14 cellular contexts compared by ENCODE assay signal in genomic region chr16:3047387-3047720, GRCh38. TPM values are rescaled to one million over a fixed set of nuclear protein-coding genes. Genes with fewer than 3 reads are reported as not detected.
DNase-seq lines count a peak whose midpoint lies in the region; ATAC-seq and TF ChIP-seq lines count a peak whose summit lies in the region.
"Had no signal": no experiment of that assay in that cellular context is flagged by ENCODE, and none has a peak within 500 bp of the region (broad histone marks: within the 10 kb centered on the region; RNA-seq: fewer than 3 reads in every experiment).

No MANE protein-coding gene starts in this region.

- H3K36me3 Mint-ChIP-seq in activated CD4-positive, alpha-beta memory T cell treated with anti-CD3 and anti-CD28 coated beads, Interleukin-2, amount 10 ng/mL, durations not matched to agents 7 days and 5 days (ENCODE audit: low read depth) = peaks cover 52% of the 10 kb centered on the region
- H3K36me3 Mint-ChIP-seq in activated CD4-positive, alpha-beta memory T cell treated with anti-CD3 and anti-CD28 coated beads for 36 hours = no peaks in the 10 kb centered on the region

- H3K9ac ChIP-seq in iPS-18a (ENCODE audit: low read length) = peak overlapping the region; percentile 42

- H3K27ac ChIP-seq in RWPE2 (ENCODE audit: poor library complexity, severe bottlenecking) = no peak overlapping the region
- H3K27ac ChIP-seq in iPS-18a (ENCODE audit: low read length) = no peak overlapping the region
- peak overlapping the region in 1 of 21 experiments; percentile 33 for H3K27ac ChIP-seq in skin epidermis
- H3K27ac ChIP-seq: SJSA1, transverse colon had no signal

- H3K4me3 ChIP-seq in RWPE2 (ENCODE audit: severe bottlenecking) = no peak overlapping the region
- peak overlapping the region; percentile 70 for H3K4me3 ChIP-seq in iPS-18a (ENCODE audit: low read length)
- H3K4me3 ChIP-seq in skin epidermis = peak overlapping the region in 4 of 7 experiments; percentile 28 to 49 (median 40)
- H3K4me3 ChIP-seq: mucosa of descending colon, SJSA1 had no signal

- peaks cover 71% of the 10 kb centered on the region for H3K4me1 Mint-ChIP-seq in activated CD4-positive, alpha-beta memory T cell treated with anti-CD3 and anti-CD28 coated beads, Interleukin-2, amount 10 ng/mL, durations not matched to agents 7 days and 5 days
- H3K4me1 Mint-ChIP-seq in activated CD4-positive, alpha-beta memory T cell treated with anti-CD3 and anti-CD28 coated beads for 36 hours (ENCODE audit: low read depth) = peaks cover 26% of the 10 kb centered on the region

- TF ChIP-seq CTCF in RWPE2 (IDR thresholded peaks at IDR 0.05; ENCODE audit: poor library complexity, severe bottlenecking) = no peak

- POLR2A ChIA-PET in activated CD4-positive, alpha-beta memory T cell treated with anti-CD3 and anti-CD28 coated beads, Interleukin-2, amount 10 ng/mL, durations not matched to agents 7 days and 5 days (lab: Charles Lee) = interaction anchor here (0.6 to 8.7 kb wide), 14 partner anchors 9 to 217 kb away, joined by 3 to 72 read pairs (median 8); partner anchors contain the start of genes HCFC1R1, IL32, PKMYT1 and THOC6
- POLR2A ChIA-PET in activated CD4-positive, alpha-beta memory T cell treated with anti-CD3 and anti-CD28 coated beads for 36 hours (lab: Charles Lee) = interaction anchor here (1.3 kb wide), 1 partner anchor 16 kb away, joined by 5 read pairs; no protein-coding TSS in a partner anchor

- CTCF ChIA-PET in activated CD4-positive, alpha-beta memory T cell treated with anti-CD3 and anti-CD28 coated beads, Interleukin-2, amount 10 ng/mL, durations not matched to agents 7 days and 5 days (lab: Charles Lee) = interaction anchor here (0.8 to 5.8 kb wide), 9 partner anchors 11 to 88 kb away, joined by 3 to 38 read pairs (median 6); partner anchors contain the start of genes BICDL2 and ZNF213
- CTCF ChIA-PET in activated CD4-positive, alpha-beta memory T cell treated with anti-CD3 and anti-CD28 coated beads for 36 hours (lab: Charles Lee) = interaction anchor here (1.5 to 6.2 kb wide), 6 partner anchors 11 to 82 kb away, joined by 4 to 89 read pairs (median 12); partner anchors contain the start of gene IL32

- H3K36me3 ChIP-seq in RWPE2 (ENCODE audit: low read depth) (no peaks in the 10 kb centered on the region), iPS-18a (ENCODE audit: control insufficient read depth, low read depth, low read length) (no peaks in the 10 kb centered on the region)
- H3K36me3 ChIP-seq: SJSA1, transverse colon had no signal

- H3K4me1 ChIP-seq in RWPE2 (ENCODE audit: insufficient read depth, poor library complexity, severe bottlenecking) = no peaks in the 10 kb centered on the region
- no peaks in the 10 kb centered on the region for H3K4me1 ChIP-seq in iPS-18a (ENCODE audit: control insufficient read depth, low read depth, low read length)

- intact Hi-C loops in activated CD4-positive, alpha-beta memory T cell treated with anti-CD3 and anti-CD28 coated beads for 36 hours (cut with micrococcal nuclease) = no loop called here

- peak; percentile 5; the same call in 1 of the 3 replicates for ATAC-seq in RWPE2 (ENCODE audit: low read depth)
- no peak for ATAC-seq in GM21529 (IDR thresholded peaks at IDR 0.05; ENCODE audit: unreplicated experiment)

- peak overlapping the region; percentile 87 for H3K27ac Mint-ChIP-seq in activated CD4-positive, alpha-beta memory T cell treated with anti-CD3 and anti-CD28 coated beads, Interleukin-2, amount 10 ng/mL, durations not matched to agents 7 days and 5 days
- no peak overlapping the region for H3K27ac Mint-ChIP-seq in activated CD4-positive, alpha-beta memory T cell treated with anti-CD3 and anti-CD28 coated beads for 36 hours
- H3K27ac Mint-ChIP-seq: activated naive CD4-positive, alpha-beta T cell treated with anti-CD3 and anti-CD28 coated beads for 36 hours had no signal

- H3K27me3 ChIP-seq in RWPE2 (ENCODE audit: insufficient read depth, poor library complexity, severe bottlenecking) = peaks cover 40% of the 10 kb centered on the region
- H3K27me3 ChIP-seq in iPS-18a (ENCODE audit: control insufficient read depth, insufficient read depth, low read length) = peaks cover 39% of the 10 kb centered on the region

- peak; percentile 37 for DNase-seq in activated CD4-positive, alpha-beta memory T cell treated with anti-CD3 and anti-CD28 coated beads, Interleukin-2, amount 10 ng/mL, durations not matched to agents 7 days and 5 days
- DNase-seq in activated CD4-positive, alpha-beta memory T cell treated with anti-CD3 and anti-CD28 coated beads for 36 hours = no peak
- no peak for DNase-seq in RWPE2 (ENCODE audit: low spot score)
- DNase-seq in NCI-H446 (lab: John Stamatoyannopoulos, UW) = no peak
- DNase-seq in D341Med (ENCODE audit: low spot score) = no peak
- DNase-seq: activated naive CD4-positive, alpha-beta T cell treated with anti-CD3 and anti-CD28 coated beads for 36 hours; effector memory CD4-positive, alpha-beta T cell; mucosa of descending colon; NCI-H1105; transverse colon had no signal

- H3K4me3 Mint-ChIP-seq in activated CD4-positive, alpha-beta memory T cell treated with anti-CD3 and anti-CD28 coated beads, Interleukin-2, amount 10 ng/mL, durations not matched to agents 7 days and 5 days = peak overlapping the region; percentile 85
- no peak overlapping the region for H3K4me3 Mint-ChIP-seq in activated CD4-positive, alpha-beta memory T cell treated with anti-CD3 and anti-CD28 coated beads for 36 hours

- no peaks in the 10 kb centered on the region for H3K9me3 Mint-ChIP-seq in activated CD4-positive, alpha-beta memory T cell treated with anti-CD3 and anti-CD28 coated beads, Interleukin-2, amount 10 ng/mL, durations not matched to agents 7 days and 5 days
- H3K9me3 Mint-ChIP-seq in activated CD4-positive, alpha-beta memory T cell treated with anti-CD3 and anti-CD28 coated beads for 36 hours = no peaks in the 10 kb centered on the region
- H3K9me3 Mint-ChIP-seq: activated naive CD4-positive, alpha-beta T cell treated with anti-CD3 and anti-CD28 coated beads for 36 hours had no signal

- H3K9me3 ChIP-seq in RWPE2 (ENCODE audit: severe bottlenecking) (no peaks in the 10 kb centered on the region), iPS-18a (ENCODE audit: control insufficient read depth, low read depth, low read length) (no peaks in the 10 kb centered on the region)
- H3K9me3 ChIP-seq: mucosa of descending colon, transverse colon had no signal

- H3K27me3 Mint-ChIP-seq in activated CD4-positive, alpha-beta memory T cell treated with anti-CD3 and anti-CD28 coated beads, Interleukin-2, amount 10 ng/mL, durations not matched to agents 7 days and 5 days = peaks cover 21% of the 10 kb centered on the region
- H3K27me3 Mint-ChIP-seq in activated CD4-positive, alpha-beta memory T cell treated with anti-CD3 and anti-CD28 coated beads for 36 hours = peaks cover 27% of the 10 kb centered on the region

RNA-seq across cellular contexts. Expression of gene MMP25, which starts 1.0 kb away (rescaled TPM):
- 100 to 1,000 TPM; 112 to 117 TPM for total RNA-seq in activated CD4-positive, alpha-beta memory T cell treated with anti-CD3 and anti-CD28 coated beads, Interleukin-2, amount 10 ng/mL, durations not matched to agents 7 days and 5 days
- total RNA-seq in activated CD4-positive, alpha-beta memory T cell treated with anti-CD3 and anti-CD28 coated beads for 36 hours = 1 to 10 TPM; 2.2 TPM

RNA-seq across cellular contexts. Expression of gene BICDL2, which starts 10.6 kb away (rescaled TPM):
- total RNA-seq in activated CD4-positive, alpha-beta memory T cell treated with anti-CD3 and anti-CD28 coated beads, Interleukin-2, amount 10 ng/mL, durations not matched to agents 7 days and 5 days = 1 to 10 TPM; 1.4 to 1.9 TPM
- total RNA-seq in activated CD4-positive, alpha-beta memory T cell treated with anti-CD3 and anti-CD28 coated beads for 36 hours = under 1 TPM; 0.40 to 0.46 TPM
- total RNA-seq: activated naive CD4-positive, alpha-beta T cell treated with anti-CD3 and anti-CD28 coated beads for 36 hours; SJSA1 had no signal

RNA-seq across cellular contexts. Expression of gene IL32, which starts 18.1 kb away (rescaled TPM):
- total RNA-seq in activated CD4-positive, alpha-beta memory T cell treated with anti-CD3 and anti-CD28 coated beads, Interleukin-2, amount 10 ng/mL, durations not matched to agents 7 days and 5 days = 1,000 to 10,000 TPM; 4,131 to 4,213 TPM
- 1,000 to 10,000 TPM; 2,504 to 2,532 TPM for total RNA-seq in activated CD4-positive, alpha-beta memory T cell treated with anti-CD3 and anti-CD28 coated beads for 36 hours

RNA-seq across cellular contexts. Expression of gene THOC6, which starts 23.5 kb away (rescaled TPM):
- total RNA-seq in activated CD4-positive, alpha-beta memory T cell treated with anti-CD3 and anti-CD28 coated beads, Interleukin-2, amount 10 ng/mL, durations not matched to agents 7 days and 5 days = 10 to 100 TPM; 42.4 TPM
- 10 to 100 TPM; 41.2 to 42.7 TPM for total RNA-seq in activated CD4-positive, alpha-beta memory T cell treated with anti-CD3 and anti-CD28 coated beads for 36 hours

RNA-seq across cellular contexts. Expression of gene HCFC1R1, which starts 23.6 kb away (rescaled TPM):
- 10 to 100 TPM; 37.0 to 43.3 TPM for total RNA-seq in activated CD4-positive, alpha-beta memory T cell treated with anti-CD3 and anti-CD28 coated beads, Interleukin-2, amount 10 ng/mL, durations not matched to agents 7 days and 5 days
- total RNA-seq in activated CD4-positive, alpha-beta memory T cell treated with anti-CD3 and anti-CD28 coated beads for 36 hours = 10 to 100 TPM; 31.8 to 32.8 TPM

Comparison
In these comparisons a context has a peak if more than half of its experiments do, and no peak if none do; other contexts are left out.
1. RNA of gene MMP25, which starts 1.0 kb away (total RNA-seq): 112 to 117 TPM in activated CD4-positive, alpha-beta memory T cell treated with anti-CD3 and anti-CD28 coated beads, Interleukin-2, amount 10 ng/mL, durations not matched to agents 7 days and 5 days; 2.2 TPM in activated CD4-positive, alpha-beta memory T cell treated with anti-CD3 and anti-CD28 coated beads for 36 hours; every median in the first group is over 10 times any median in the second.